Comparison of ENCODE assay signal across 1 cellular context in the genomic region with DNA sequence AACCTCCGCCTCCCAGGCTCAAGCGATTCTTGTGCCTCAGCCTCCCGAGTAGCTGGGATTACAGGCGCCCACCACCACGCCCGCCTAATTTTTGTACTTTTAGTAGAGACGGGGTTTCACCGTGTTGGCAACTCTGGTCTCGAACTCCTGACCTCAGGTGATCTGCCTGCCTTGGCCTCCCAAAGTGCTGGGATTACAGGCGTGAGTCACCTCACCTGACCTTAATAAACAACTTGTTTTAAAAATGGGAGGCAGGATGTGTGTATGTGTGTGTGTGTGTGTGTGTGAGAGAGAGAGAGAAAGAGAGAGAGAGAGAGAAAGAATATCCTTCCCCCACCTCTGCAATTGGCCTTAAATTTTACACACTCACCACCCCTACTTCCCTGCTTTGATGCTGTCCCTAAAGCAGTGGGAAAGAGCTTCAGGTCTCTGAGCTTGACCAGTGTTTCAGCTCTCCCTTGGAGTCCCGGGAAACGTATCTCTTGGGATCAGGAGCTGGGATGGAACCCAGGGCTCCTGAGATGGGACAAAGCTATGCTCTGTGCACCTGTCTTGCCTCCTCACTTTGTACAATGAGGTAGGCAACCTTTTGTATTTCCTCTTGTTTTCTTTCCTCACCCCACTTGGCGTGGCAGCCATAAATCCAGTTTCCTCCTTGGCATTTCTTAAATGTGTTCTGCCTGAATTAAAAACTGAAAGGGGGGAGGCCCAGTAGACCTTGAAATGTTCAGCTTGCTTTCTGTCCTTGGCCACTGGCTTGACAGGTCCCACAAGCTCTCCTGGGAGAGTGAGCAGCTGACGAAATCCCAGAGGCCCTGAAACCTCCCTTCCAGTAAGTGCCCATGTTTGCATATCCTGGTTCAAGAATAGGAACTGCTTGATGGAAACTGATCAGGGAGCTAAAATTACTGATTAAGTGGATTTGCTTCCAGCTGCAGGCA.
TF ChIP-seq lines count a peak whose summit lies in the region.

No MANE protein-coding gene starts in this region.

TF ChIP-seq in HepG2, 621 proteins besides CTCF, POLR2A, EP300 and RAD21 (continued from another document and continues in another):
- TF ChIP-seq ZNF468 (CRISPR knock-in tag; IDR thresholded peaks at IDR 0.05) = no peak
- no peak; the same call in 1 of the 2 replicates for TF ChIP-seq ZMYM4 (CRISPR knock-in tag; IDR thresholded peaks at IDR 0.05)
- peak; percentile 61; the same call in 1 of the 2 replicates for TF ChIP-seq ZNF331 (CRISPR knock-in tag; IDR thresholded peaks at IDR 0.05)
- TF ChIP-seq, protein P1, sequence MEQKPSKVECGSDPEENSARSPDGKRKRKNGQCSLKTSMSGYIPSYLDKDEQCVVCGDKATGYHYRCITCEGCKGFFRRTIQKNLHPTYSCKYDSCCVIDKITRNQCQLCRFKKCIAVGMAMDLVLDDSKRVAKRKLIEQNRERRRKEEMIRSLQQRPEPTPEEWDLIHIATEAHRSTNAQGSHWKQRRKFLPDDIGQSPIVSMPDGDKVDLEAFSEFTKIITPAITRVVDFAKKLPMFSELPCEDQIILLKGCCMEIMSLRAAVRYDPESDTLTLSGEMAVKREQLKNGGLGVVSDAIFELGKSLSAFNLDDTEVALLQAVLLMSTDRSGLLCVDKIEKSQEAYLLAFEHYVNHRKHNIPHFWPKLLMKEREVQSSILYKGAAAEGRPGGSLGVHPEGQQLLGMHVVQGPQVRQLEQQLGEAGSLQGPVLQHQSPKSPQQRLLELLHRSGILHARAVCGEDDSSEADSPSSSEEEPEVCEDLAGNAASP (CRISPR knock-in tag; IDR thresholded peaks at IDR 0.05; ENCODE audit: borderline replicate concordance) = peak; percentile 96
- no peak for TF ChIP-seq FIP1L1 (IDR thresholded peaks at IDR 0.05; ENCODE audit: borderline replicate concordance, insufficient read depth, low read depth, low read length)
- TF ChIP-seq SP4 (CRISPR knock-in tag; IDR thresholded peaks at IDR 0.05) = no peak
- no peak for TF ChIP-seq ZNF83 (CRISPR knock-in tag; IDR thresholded peaks at IDR 0.05; ENCODE audit: borderline replicate concordance)
- 0 out of 2 replicates have a peak, but pooled peaks have one; percentile 16 for TF ChIP-seq REPIN1 (CRISPR knock-in tag; IDR thresholded peaks at IDR 0.05; ENCODE audit: borderline replicate concordance, low read depth)
- TF ChIP-seq, protein P2, sequence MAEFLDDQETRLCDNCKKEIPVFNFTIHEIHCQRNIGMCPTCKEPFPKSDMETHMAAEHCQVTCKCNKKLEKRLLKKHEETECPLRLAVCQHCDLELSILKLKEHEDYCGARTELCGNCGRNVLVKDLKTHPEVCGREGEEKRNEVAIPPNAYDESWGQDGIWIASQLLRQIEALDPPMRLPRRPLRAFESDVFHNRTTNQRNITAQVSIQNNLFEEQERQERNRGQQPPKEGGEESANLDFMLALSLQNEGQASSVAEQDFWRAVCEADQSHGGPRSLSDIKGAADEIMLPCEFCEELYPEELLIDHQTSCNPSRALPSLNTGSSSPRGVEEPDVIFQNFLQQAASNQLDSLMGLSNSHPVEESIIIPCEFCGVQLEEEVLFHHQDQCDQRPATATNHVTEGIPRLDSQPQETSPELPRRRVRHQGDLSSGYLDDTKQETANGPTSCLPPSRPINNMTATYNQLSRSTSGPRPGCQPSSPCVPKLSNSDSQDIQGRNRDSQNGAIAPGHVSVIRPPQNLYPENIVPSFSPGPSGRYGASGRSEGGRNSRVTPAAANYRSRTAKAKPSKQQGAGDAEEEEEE (CRISPR knock-in tag; IDR thresholded peaks at IDR 0.05; ENCODE audit: borderline replicate concordance) = no peak
- TF ChIP-seq TGIF2 (CRISPR knock-in tag; IDR thresholded peaks at IDR 0.05) = peak; percentile 16; the same call in 1 of the 2 replicates
- TF ChIP-seq ZNF761 (CRISPR knock-in tag; conservative IDR thresholded peaks at IDR 0.05) = no peak
- no peak for TF ChIP-seq NBN (conservative IDR thresholded peaks at IDR 0.05)
- no peak for TF ChIP-seq KMT2A (CRISPR knock-in tag; IDR thresholded peaks at IDR 0.05)
- TF ChIP-seq ZNF598 (CRISPR knock-in tag; IDR thresholded peaks at IDR 0.05; ENCODE audit: borderline replicate concordance) = 0 out of 2 replicates have a peak, but pooled peaks have one; percentile 40
- TF ChIP-seq NFIB (CRISPR knock-in tag; IDR thresholded peaks at IDR 0.05; ENCODE audit: borderline replicate concordance) = no peak
- TF ChIP-seq, protein P3, sequence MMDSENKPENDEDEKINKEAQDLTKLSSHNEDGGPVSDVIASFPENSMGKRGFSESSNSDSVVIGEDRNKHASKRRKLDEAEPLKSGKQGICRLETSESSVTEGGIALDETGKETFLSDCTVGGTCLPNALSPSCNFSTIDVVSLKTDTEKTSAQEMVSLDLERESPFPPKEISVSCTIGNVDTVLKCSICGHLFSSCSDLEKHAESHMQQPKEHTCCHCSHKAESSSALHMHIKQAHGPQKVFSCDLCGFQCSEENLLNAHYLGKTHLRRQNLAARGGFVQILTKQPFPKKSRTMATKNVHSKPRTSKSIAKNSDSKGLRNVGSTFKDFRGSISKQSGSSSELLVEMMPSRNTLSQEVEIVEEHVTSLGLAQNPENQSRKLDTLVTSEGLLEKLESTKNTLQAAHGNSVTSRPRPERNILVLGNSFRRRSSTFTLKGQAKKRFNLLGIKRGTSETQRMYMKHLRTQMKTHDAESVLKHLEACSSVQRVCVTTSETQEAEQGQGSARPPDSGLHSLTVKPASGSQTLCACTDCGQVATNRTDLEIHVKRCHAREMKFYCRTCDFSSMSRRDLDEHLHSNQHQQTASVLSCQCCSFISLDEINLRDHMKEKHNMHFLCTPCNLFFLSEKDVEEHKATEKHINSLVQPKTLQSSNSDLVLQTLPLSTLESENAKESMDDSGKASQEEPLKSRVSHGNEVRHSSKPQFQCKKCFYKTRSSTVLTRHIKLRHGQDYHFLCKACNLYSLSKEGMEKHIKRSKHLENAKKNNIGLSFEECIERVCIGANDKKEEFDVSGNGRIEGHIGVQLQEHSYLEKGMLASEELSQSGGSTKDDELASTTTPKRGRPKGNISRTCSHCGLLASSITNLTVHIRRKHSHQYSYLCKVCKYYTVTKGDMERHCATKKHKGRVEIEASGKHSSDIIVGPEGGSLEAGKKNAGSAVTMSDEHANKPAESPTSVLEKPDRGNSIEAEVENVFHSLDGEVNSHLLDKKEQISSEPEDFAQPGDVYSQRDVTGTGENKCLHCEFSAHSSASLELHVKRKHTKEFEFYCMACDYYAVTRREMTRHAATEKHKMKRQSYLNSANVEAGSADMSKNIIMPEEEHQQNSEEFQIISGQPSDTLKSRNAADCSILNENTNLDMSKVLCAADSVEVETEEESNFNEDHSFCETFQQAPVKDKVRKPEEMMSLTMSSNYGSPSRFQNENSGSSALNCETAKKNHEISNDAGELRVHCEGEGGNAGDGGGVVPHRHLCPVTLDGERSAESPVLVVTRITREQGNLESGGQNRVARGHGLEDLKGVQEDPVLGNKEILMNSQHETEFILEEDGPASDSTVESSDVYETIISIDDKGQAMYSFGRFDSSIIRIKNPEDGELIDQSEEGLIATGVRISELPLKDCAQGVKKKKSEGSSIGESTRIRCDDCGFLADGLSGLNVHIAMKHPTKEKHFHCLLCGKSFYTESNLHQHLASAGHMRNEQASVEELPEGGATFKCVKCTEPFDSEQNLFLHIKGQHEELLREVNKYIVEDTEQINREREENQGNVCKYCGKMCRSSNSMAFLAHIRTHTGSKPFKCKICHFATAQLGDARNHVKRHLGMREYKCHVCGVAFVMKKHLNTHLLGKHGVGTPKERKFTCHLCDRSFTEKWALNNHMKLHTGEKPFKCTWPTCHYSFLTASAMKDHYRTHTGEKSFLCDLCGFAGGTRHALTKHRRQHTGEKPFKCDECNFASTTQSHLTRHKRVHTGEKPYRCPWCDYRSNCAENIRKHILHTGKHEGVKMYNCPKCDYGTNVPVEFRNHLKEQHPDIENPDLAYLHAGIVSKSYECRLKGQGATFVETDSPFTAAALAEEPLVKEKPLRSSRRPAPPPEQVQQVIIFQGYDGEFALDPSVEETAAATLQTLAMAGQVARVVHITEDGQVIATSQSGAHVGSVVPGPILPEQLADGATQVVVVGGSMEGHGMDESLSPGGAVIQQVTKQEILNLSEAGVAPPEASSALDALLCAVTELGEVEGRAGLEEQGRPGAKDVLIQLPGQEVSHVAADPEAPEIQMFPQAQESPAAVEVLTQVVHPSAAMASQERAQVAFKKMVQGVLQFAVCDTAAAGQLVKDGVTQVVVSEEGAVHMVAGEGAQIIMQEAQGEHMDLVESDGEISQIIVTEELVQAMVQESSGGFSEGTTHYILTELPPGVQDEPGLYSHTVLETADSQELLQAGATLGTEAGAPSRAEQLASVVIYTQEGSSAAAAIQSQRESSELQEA (CRISPR knock-in tag; IDR thresholded peaks at IDR 0.05; ENCODE audit: not compliant biosample characterization) = no peak
- TF ChIP-seq, protein P4, sequence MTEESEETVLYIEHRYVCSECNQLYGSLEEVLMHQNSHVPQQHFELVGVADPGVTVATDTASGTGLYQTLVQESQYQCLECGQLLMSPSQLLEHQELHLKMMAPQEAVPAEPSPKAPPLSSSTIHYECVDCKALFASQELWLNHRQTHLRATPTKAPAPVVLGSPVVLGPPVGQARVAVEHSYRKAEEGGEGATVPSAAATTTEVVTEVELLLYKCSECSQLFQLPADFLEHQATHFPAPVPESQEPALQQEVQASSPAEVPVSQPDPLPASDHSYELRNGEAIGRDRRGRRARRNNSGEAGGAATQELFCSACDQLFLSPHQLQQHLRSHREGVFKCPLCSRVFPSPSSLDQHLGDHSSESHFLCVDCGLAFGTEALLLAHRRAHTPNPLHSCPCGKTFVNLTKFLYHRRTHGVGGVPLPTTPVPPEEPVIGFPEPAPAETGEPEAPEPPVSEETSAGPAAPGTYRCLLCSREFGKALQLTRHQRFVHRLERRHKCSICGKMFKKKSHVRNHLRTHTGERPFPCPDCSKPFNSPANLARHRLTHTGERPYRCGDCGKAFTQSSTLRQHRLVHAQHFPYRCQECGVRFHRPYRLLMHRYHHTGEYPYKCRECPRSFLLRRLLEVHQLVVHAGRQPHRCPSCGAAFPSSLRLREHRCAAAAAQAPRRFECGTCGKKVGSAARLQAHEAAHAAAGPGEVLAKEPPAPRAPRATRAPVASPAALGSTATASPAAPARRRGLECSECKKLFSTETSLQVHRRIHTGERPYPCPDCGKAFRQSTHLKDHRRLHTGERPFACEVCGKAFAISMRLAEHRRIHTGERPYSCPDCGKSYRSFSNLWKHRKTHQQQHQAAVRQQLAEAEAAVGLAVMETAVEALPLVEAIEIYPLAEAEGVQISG (CRISPR knock-in tag; IDR thresholded peaks at IDR 0.05) = 0 out of 2 replicates have a peak, but pooled peaks have one; percentile 21
- TF ChIP-seq SOX13 (IDR thresholded peaks at IDR 0.05) = peak; percentile 50; the same call in 1 of the 2 replicates
- peak in 1 of 2 experiments; percentile 85; a peak in 2 of 4 replicates for TF ChIP-seq SOX13 (CRISPR knock-in tag; conservative IDR thresholded peaks at IDR 0.05 in 1 of 2, IDR thresholded peaks at IDR 0.05 in 1 of 2)
- peak; percentile 10; the same call in 1 of the 2 replicates for TF ChIP-seq SSRP1 (CRISPR knock-in tag; IDR thresholded peaks at IDR 0.05)
- no peak for TF ChIP-seq HIVEP1 (CRISPR knock-in tag; IDR thresholded peaks at IDR 0.05)
- TF ChIP-seq, protein P5, sequence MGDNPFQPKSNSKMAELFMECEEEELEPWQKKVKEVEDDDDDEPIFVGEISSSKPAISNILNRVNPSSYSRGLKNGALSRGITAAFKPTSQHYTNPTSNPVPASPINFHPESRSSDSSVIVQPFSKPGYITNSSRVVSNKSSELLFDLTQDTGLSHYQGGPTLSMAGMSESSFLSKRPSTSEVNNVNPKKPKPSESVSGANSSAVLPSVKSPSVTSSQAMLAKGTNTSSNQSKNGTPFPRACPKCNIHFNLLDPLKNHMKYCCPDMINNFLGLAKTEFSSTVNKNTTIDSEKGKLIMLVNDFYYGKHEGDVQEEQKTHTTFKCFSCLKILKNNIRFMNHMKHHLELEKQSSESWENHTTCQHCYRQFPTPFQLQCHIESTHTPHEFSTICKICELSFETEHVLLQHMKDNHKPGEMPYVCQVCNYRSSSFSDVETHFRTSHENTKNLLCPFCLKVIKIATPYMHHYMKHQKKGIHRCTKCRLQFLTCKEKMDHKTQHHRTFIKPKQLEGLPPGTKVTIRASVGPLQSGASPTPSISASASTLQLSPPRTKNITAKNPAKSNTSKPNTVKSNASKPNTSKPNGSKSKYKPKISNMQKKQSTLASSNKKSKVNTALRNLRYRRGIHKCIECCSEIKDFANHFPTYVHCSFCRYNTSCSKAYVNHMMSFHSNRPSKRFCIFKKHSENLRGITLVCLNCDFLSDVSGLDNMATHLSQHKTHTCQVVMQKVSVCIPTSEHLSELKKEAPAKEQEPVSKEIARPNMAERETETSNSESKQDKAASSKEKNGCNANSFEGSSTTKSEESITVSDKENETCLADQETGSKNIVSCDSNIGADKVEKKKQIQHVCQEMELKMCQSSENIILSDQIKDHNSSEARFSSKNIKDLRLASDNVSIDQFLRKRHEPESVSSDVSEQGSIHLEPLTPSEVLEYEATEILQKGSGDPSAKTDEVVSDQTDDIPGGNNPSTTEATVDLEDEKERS (CRISPR knock-in tag; IDR thresholded peaks at IDR 0.05) = no peak
- TF ChIP-seq, protein P6, sequence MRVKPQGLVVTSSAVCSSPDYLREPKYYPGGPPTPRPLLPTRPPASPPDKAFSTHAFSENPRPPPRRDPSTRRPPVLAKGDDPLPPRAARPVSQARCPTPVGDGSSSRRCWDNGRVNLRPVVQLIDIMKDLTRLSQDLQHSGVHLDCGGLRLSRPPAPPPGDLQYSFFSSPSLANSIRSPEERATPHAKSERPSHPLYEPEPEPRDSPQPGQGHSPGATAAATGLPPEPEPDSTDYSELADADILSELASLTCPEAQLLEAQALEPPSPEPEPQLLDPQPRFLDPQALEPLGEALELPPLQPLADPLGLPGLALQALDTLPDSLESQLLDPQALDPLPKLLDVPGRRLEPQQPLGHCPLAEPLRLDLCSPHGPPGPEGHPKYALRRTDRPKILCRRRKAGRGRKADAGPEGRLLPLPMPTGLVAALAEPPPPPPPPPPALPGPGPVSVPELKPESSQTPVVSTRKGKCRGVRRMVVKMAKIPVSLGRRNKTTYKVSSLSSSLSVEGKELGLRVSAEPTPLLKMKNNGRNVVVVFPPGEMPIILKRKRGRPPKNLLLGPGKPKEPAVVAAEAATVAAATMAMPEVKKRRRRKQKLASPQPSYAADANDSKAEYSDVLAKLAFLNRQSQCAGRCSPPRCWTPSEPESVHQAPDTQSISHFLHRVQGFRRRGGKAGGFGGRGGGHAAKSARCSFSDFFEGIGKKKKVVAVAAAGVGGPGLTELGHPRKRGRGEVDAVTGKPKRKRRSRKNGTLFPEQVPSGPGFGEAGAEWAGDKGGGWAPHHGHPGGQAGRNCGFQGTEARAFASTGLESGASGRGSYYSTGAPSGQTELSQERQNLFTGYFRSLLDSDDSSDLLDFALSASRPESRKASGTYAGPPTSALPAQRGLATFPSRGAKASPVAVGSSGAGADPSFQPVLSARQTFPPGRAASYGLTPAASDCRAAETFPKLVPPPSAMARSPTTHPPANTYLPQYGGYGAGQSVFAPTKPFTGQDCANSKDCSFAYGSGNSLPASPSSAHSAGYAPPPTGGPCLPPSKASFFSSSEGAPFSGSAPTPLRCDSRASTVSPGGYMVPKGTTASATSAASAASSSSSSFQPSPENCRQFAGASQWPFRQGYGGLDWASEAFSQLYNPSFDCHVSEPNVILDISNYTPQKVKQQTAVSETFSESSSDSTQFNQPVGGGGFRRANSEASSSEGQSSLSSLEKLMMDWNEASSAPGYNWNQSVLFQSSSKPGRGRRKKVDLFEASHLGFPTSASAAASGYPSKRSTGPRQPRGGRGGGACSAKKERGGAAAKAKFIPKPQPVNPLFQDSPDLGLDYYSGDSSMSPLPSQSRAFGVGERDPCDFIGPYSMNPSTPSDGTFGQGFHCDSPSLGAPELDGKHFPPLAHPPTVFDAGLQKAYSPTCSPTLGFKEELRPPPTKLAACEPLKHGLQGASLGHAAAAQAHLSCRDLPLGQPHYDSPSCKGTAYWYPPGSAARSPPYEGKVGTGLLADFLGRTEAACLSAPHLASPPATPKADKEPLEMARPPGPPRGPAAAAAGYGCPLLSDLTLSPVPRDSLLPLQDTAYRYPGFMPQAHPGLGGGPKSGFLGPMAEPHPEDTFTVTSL (CRISPR knock-in tag; IDR thresholded peaks at IDR 0.05; ENCODE audit: borderline replicate concordance) = no peak
- no peak for TF ChIP-seq SCMH1 (CRISPR knock-in tag; IDR thresholded peaks at IDR 0.05; ENCODE audit: borderline replicate concordance)
- no peak; the same call in 1 of the 2 replicates for TF ChIP-seq RXRA (CRISPR knock-in tag; IDR thresholded peaks at IDR 0.05)
- TF ChIP-seq JDP2 (CRISPR knock-in tag; IDR thresholded peaks at IDR 0.05; ENCODE audit: borderline replicate concordance) = no peak; the same call in 1 of the 2 replicates
